25 cellular contexts compared by ENCODE assay signal in genomic region chr3:26132942-26133341, GRCh38.
"Had no signal": no experiment of that assay in that cellular context is flagged by ENCODE, and none has a peak within 500 bp of the region (broad histone marks: within the 10 kb centered on the region; RNA-seq: fewer than 3 reads in every experiment).

No MANE protein-coding gene starts in this region.

- H3K27me3 Mint-ChIP-seq: activated CD4-positive, alpha-beta T cell treated with anti-CD3 and anti-CD28 coated beads, Interleukin-2, amount 10 ng/mL, durations not matched to agents 7 days and 5 days; activated naive CD8-positive, alpha-beta T cell treated with anti-CD3 and anti-CD28 coated beads for 36 hours had no signal

- H3K4me3 Mint-ChIP-seq: activated CD4-positive, alpha-beta memory T cell treated with anti-CD3 and anti-CD28 coated beads for 36 hours; activated CD4-positive, alpha-beta T cell treated with anti-CD3 and anti-CD28 coated beads, Interleukin-2, amount 10 ng/mL, durations not matched to agents 7 days and 5 days; activated naive CD8-positive, alpha-beta T cell treated with anti-CD3 and anti-CD28 coated beads for 36 hours; activated T-cell treated with anti-CD3 and anti-CD28 coated beads, Interleukin-2, amount 50 U/mL, for 4 hours had no signal

- H3K36me3 Mint-ChIP-seq: activated CD4-positive, alpha-beta memory T cell treated with anti-CD3 and anti-CD28 coated beads for 36 hours; activated naive CD8-positive, alpha-beta T cell treated with anti-CD3 and anti-CD28 coated beads for 36 hours had no signal

- H3K4me2 ChIP-seq: KMS-11, SK-N-SH had no signal

- H3K9ac ChIP-seq: KMS-11, SK-N-SH had no signal

- DNase-seq: activated CD4-positive, alpha-beta memory T cell treated with anti-CD3 and anti-CD28 coated beads for 36 hours; activated CD4-positive, alpha-beta T cell treated with anti-CD3 and anti-CD28 coated beads, Interleukin-2, amount 10 ng/mL, durations not matched to agents 7 days and 5 days; activated CD4-positive, CD25-positive, alpha-beta regulatory T cell; activated CD8-positive, alpha-beta memory T cell treated with anti-CD3 and anti-CD28 coated beads for 24 hours; activated effector memory CD4-positive, alpha-beta T cell treated with anti-CD3 and anti-CD28 coated beads, Interleukin-2, amount 50 U/mL, for 16 hours; activated naive CD4-positive, alpha-beta T cell treated with Interleukin-2 at 50 U/mL for 16 hours; activated naive CD8-positive, alpha-beta T cell treated with anti-CD3 and anti-CD28 coated beads for 36 hours; activated T-cell treated with anti-CD3 and anti-CD28 coated beads, Interleukin-2, amount 50 U/mL, for 4 hours; brain microvascular endothelial cell; MG63; NCI-H1436; NCI-H1694 treated with DMSO at 0.1 percent for 48 hours; NCI-H2029 treated with DMSO at 0.1 percent for 48 hours; NCI-H345; NCI-H510A; NCI-H526 treated with DMSO at 0.1 percent for 48 hours; Peyer's patch; Right ventricle myocardium superior; SJCRH30; SK-N-SH; T-helper 1 cell had no signal

- H3K4me3 ChIP-seq: cardiac muscle cell, MG63, Peyer's patch, SJCRH30 had no signal

- ATAC-seq: activated T-cell treated with anti-CD3 and anti-CD28 coated beads, Interleukin-2, amount 50 U/mL, for 4 hours had no signal

- H3K27ac ChIP-seq: brain microvascular endothelial cell, cardiac muscle cell, KMS-11, Peyer's patch, RWPE1, SJCRH30, VCaP had no signal

- H3K9me2 ChIP-seq: SK-N-SH had no signal

- H3K4me1 ChIP-seq: Peyer's patch, SJCRH30 had no signal

- H3K27ac Mint-ChIP-seq: activated CD4-positive, alpha-beta memory T cell treated with anti-CD3 and anti-CD28 coated beads for 36 hours; activated CD4-positive, alpha-beta T cell treated with anti-CD3 and anti-CD28 coated beads, Interleukin-2, amount 10 ng/mL, durations not matched to agents 7 days and 5 days; activated naive CD8-positive, alpha-beta T cell treated with anti-CD3 and anti-CD28 coated beads for 36 hours had no signal

- H3K36me3 ChIP-seq: brain microvascular endothelial cell, cardiac muscle cell, MG63, Peyer's patch, SJCRH30 had no signal

- H3K9me3 ChIP-seq: MG63, Peyer's patch, SJCRH30, SK-N-SH had no signal

- H3K27me3 ChIP-seq: brain microvascular endothelial cell, cardiac muscle cell, MG63, Peyer's patch, SJCRH30 had no signal

- H3K4me1 Mint-ChIP-seq: activated CD4-positive, alpha-beta T cell treated with anti-CD3 and anti-CD28 coated beads, Interleukin-2, amount 10 ng/mL, durations not matched to agents 7 days and 5 days; activated naive CD8-positive, alpha-beta T cell treated with anti-CD3 and anti-CD28 coated beads for 36 hours had no signal
